ENCODE assay signal across 14 cellular contexts in the genomic region with DNA sequence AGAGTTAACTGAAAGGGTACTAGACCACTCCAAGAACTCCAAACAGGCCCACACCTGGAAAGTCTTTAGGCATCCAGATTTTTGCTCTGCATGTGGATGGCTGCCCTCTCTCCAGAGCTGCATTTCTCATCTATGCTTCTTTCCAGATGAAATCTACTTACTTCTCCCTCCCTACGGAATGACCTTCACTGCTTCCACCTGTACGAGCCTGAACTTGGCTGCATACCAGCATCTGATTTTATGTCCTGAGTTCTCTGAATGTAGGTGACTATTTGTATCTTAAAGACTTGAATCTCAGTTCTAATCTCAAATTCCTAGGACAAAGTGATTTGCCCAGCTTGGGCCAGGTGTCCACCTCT. TPM values are rescaled to one million over a fixed set of nuclear protein-coding genes. Genes with fewer than 3 reads are reported as not detected.
DNase-seq lines count a peak whose midpoint lies in the region; ATAC-seq, FAIRE-seq and TF ChIP-seq lines count a peak whose summit lies in the region.
"Had no signal": no experiment of that assay in that cellular context is flagged by ENCODE, and none has a peak within 500 bp of the region (broad histone marks: within the 10 kb centered on the region; RNA-seq: fewer than 3 reads in every experiment).

No MANE protein-coding gene starts in this region.

- no peaks in the 10 kb centered on the region for H3K27me3 Mint-ChIP-seq in naive thymus-derived CD8-positive, alpha-beta T cell

- H3K4me2 ChIP-seq in GM23248 (ENCODE audit: unreplicated experiment) = peak overlapping the region; percentile 78

- H3K4me1 Mint-ChIP-seq in naive thymus-derived CD8-positive, alpha-beta T cell = peaks cover 32 to 87% (median 69%) of the 10 kb centered on the region in 4 donors

- H3F3A ChIP-seq in GM23248 (ENCODE audit: insufficient read depth) = peaks cover 38% of the 10 kb centered on the region

- H3K27ac Mint-ChIP-seq in naive thymus-derived CD8-positive, alpha-beta T cell = peak overlapping the region in 9 of 10 donors; percentile 3 to 82 (median 51)

- H3K4me1 ChIP-seq in ACC112 (ENCODE audit: control insufficient read depth, insufficient read depth, low read length, unreplicated experiment) (peaks cover 36% of the 10 kb centered on the region), GM23248 (ENCODE audit: insufficient read depth) (peaks cover 25% of the 10 kb centered on the region)

- WGBS in GM23248 (ENCODE audit: low coverage in 1 of 2, low lambda C conversion rate in 2 of 2, missing lambda C conversion rate in 2 of 2), 2 experiments = 90 to 94% methylated on average over 2 of the region's 2 CpGs
- WGBS in lower leg skin, 2 donors = 41 to 43% methylated on average over 2 of the region's 2 CpGs

- no peak for ATAC-seq in naive thymus-derived CD8-positive, alpha-beta T cell
- no peak for ATAC-seq in HG03571 (IDR thresholded peaks at IDR 0.05; ENCODE audit: unreplicated experiment)

- no peaks in the 10 kb centered on the region for H3K9me2 ChIP-seq in GM23248 (ENCODE audit: insufficient read depth)

- no peak for DNase-seq in GM23248
- no peak for DNase-seq in brain microvascular endothelial cell
- DNase-seq in naive thymus-derived CD8-positive, alpha-beta T cell = no peak
- DNase-seq in SHP77 (lab: John Stamatoyannopoulos, UW) = no peak
- no peak for DNase-seq in lower leg skin (ENCODE audit: low spot score in 2 of 2)
- DNase-seq in RCC 7860 (ENCODE audit: low spot score) = no peak
- DNase-seq: NCI-H187 treated with DMSO at 0.1 percent for 48 hours had no signal

- peaks cover 0 to 26% (median 3%) of the 10 kb centered on the region in 3 donors for H3K36me3 Mint-ChIP-seq in naive thymus-derived CD8-positive, alpha-beta T cell

- H3K79me2 ChIP-seq in ACC112 (ENCODE audit: control insufficient read depth, insufficient read depth, low read length, unreplicated experiment) (peaks cover 88% of the 10 kb centered on the region), GM23248 (ENCODE audit: insufficient read depth) (peaks cover 95% of the 10 kb centered on the region)

- H3K27ac ChIP-seq in ACC112 (ENCODE audit: low read depth, low read length) = peak overlapping the region; percentile 52
- H3K27ac ChIP-seq in GM23248 = peak overlapping the region; percentile 57
- H3K27ac ChIP-seq in brain microvascular endothelial cell = peak overlapping the region; percentile 68

- no peak overlapping the region for H3K9ac ChIP-seq in GM23248

- peak overlapping the region in 8 of 10 donors; percentile 25 to 63 (median 36) for H3K4me3 Mint-ChIP-seq in naive thymus-derived CD8-positive, alpha-beta T cell

- in situ Hi-C loops in GM23248 (cut with MboI) = no loop called here
- in situ Hi-C loops in brain microvascular endothelial cell (cut with HindIII; ENCODE audit: low pct_ligation_motif_present, low sequenced_read_pairs) = no loop called here

- H3K9me3 Mint-ChIP-seq in naive thymus-derived CD8-positive, alpha-beta T cell = no peaks in the 10 kb centered on the region

- no peaks in the 10 kb centered on the region for H3K9me3 ChIP-seq in GM23248 (ENCODE audit: low read depth)

- no peak for TF ChIP-seq POLR2A in lower leg skin (IDR thresholded peaks at IDR 0.05)

- H3K27me3 ChIP-seq in ACC112 (ENCODE audit: insufficient read depth, low read length) = no peaks in the 10 kb centered on the region
- H3K27me3 ChIP-seq in GM23248 (replicated peaks; ENCODE audit: insufficient read depth) = no peaks in the 10 kb centered on the region
- H3K27me3 ChIP-seq in brain microvascular endothelial cell (replicated peaks) = no peaks in the 10 kb centered on the region

- TF ChIP-seq CTCF in brain microvascular endothelial cell (IDR thresholded peaks at IDR 0.05; ENCODE audit: low read depth, low read length, missing control alignments) (no peak), lower leg skin (IDR thresholded peaks at IDR 0.05) (no peak)

- FAIRE-seq in RCC 7860 (lab: Jason Lieb, UNC) = no peak
- FAIRE-seq: D721Med, GM12878, islet of Langerhans had no signal

- POLR2A ChIA-PET in naive thymus-derived CD8-positive, alpha-beta T cell (lab: Charles Lee) = interaction anchor here (0.7 kb wide), 1 partner anchor 12 kb away, joined by 5 read pairs; no protein-coding TSS in a partner anchor

- peak overlapping the region; percentile 51 for H3K4me3 ChIP-seq in ACC112 (ENCODE audit: low read depth, low read length)
- H3K4me3 ChIP-seq in GM23248 = 0 out of 2 replicates have a peak overlapping the region, but pooled peaks have one; percentile 26
- H3K4me3 ChIP-seq in brain microvascular endothelial cell (ENCODE audit: low read depth, low read length) = no peak overlapping the region
- no peak overlapping the region for H3K4me3 ChIP-seq in lower leg skin (ENCODE audit: low read depth, poor library complexity, severe bottlenecking)
- H3K4me3 ChIP-seq: GM12878 had no signal

- H2AFZ ChIP-seq in ACC112 (ENCODE audit: low read length, unreplicated experiment) (no peak overlapping the region), GM23248 (no peak overlapping the region)

- no peaks in the 10 kb centered on the region for H3K36me3 ChIP-seq in ACC112 (ENCODE audit: insufficient read depth, low read length)
- H3K36me3 ChIP-seq in GM23248 (ENCODE audit: low read depth) = peaks cover 6% of the 10 kb centered on the region; the same call in 1 of the 2 replicates
- H3K36me3 ChIP-seq in brain microvascular endothelial cell (replicated peaks) = no peaks in the 10 kb centered on the region

- peaks cover 53% of the 10 kb centered on the region for H4K20me1 ChIP-seq in GM23248 (ENCODE audit: insufficient read depth)

- intact Hi-C loops in lower leg skin (cut with DNase I; ENCODE audit: low total_unique reads) = no loop called here

RNA-seq across cellular contexts. Expression of gene CELF1, which starts 13.3 kb away (rescaled TPM):
- 70.9 and 71.6 TPM in 2 replicates for total RNA-seq in GM23248 (2014; rRNA removed; shearing (Covaris generic))
- polyA plus RNA-seq in GM23248 (2016; fragmentation: Nextera tagmentation; extraction: Ambion mirVana) = 51.7 and 52.0 TPM in 2 replicates
- total RNA-seq in naive thymus-derived CD8-positive, alpha-beta T cell = 100 to 1,000 TPM; 133 to 138 TPM
- polyA plus RNA-seq in naive thymus-derived CD8-positive, alpha-beta T cell = 10 to 100 TPM; 45.3 to 79.3 (median 55.3) TPM
- total RNA-seq in lower leg skin = 10 to 100 TPM; 58.1 to 87.1 (median 78.5) TPM

RNA-seq across cellular contexts. Expression of gene PTPMT1, which starts 25.7 kb away (rescaled TPM):
- 68.7 and 90.2 TPM in 2 replicates for total RNA-seq in GM23248 (2014; rRNA removed; shearing (Covaris generic))
- 78.4 and 82.2 TPM in 2 replicates for polyA plus RNA-seq in GM23248 (2016; fragmentation: Nextera tagmentation; extraction: Ambion mirVana)
- total RNA-seq in naive thymus-derived CD8-positive, alpha-beta T cell = 10 to 100 TPM; 19.1 to 22.2 TPM
- polyA plus RNA-seq in naive thymus-derived CD8-positive, alpha-beta T cell = 10 to 100 TPM; 58.7 to 73.3 (median 71.0) TPM
- 100 to 1,000 TPM in 1 of 4 donors, 10 to 100 TPM in 3; 84.1 to 111 (median 90.1) TPM for total RNA-seq in lower leg skin

RNA-seq across cellular contexts. Expression of gene KBTBD4, which starts 39.1 kb away (rescaled TPM):
- 26.6 and 35.5 TPM in 2 replicates for total RNA-seq in GM23248 (2014; rRNA removed; shearing (Covaris generic))
- 16.8 and 18.4 TPM in 2 replicates for polyA plus RNA-seq in GM23248 (2016; fragmentation: Nextera tagmentation; extraction: Ambion mirVana)
- 10 to 100 TPM; 26.1 to 29.1 TPM for total RNA-seq in naive thymus-derived CD8-positive, alpha-beta T cell
- polyA plus RNA-seq in naive thymus-derived CD8-positive, alpha-beta T cell = 10 to 100 TPM; 44.3 to 45.1 (median 44.3) TPM
- 10 to 100 TPM; 19.4 to 28.6 (median 24.9) TPM for total RNA-seq in lower leg skin

RNA-seq across cellular contexts. Expression of gene NDUFS3, which starts 39.2 kb away (rescaled TPM):
- total RNA-seq in GM23248 (2014; rRNA removed; shearing (Covaris generic)) = 52.5 and 80.8 TPM in 2 replicates
- polyA plus RNA-seq in GM23248 (2016; fragmentation: Nextera tagmentation; extraction: Ambion mirVana) = 74.4 and 84.6 TPM in 2 replicates
- 100 to 1,000 TPM; 100 to 106 TPM for total RNA-seq in naive thymus-derived CD8-positive, alpha-beta T cell
- 100 to 1,000 TPM in 2 of 3 donors, 10 to 100 TPM in 1; 92.0 to 109 (median 101) TPM for polyA plus RNA-seq in naive thymus-derived CD8-positive, alpha-beta T cell
- total RNA-seq in lower leg skin = 100 to 1,000 TPM in 1 of 4 donors, 10 to 100 TPM in 3; 46.9 to 104 (median 67.7) TPM

RNA-seq across cellular contexts. Expression of gene FAM180B, which starts 46.8 kb away (rescaled TPM):
- total RNA-seq in GM23248 (2014; rRNA removed; shearing (Covaris generic)) = not detected in 2 replicates
- polyA plus RNA-seq in GM23248 (2016; fragmentation: Nextera tagmentation; extraction: Ambion mirVana) = not detected in 2 replicates
- total RNA-seq in naive thymus-derived CD8-positive, alpha-beta T cell = under 1 TPM in 1 of 2 experiments, not detected in 1; 0.26 TPM
- polyA plus RNA-seq in naive thymus-derived CD8-positive, alpha-beta T cell = not detected
- total RNA-seq in lower leg skin = 1 to 10 TPM in 2 of 4 donors, under 1 TPM in 1, not detected in 1; 0.46 to 6.3 (median 1.4) TPM
- total RNA-seq: epithelial cell of proximal tubule, HT1080 had no signal

Comparison
In these comparisons a context has a peak if more than half of its experiments do, and no peak if none do; other contexts are left out.
1. H3K4me3 ChIP-seq: peak in ACC112 (single experiment) and GM23248 (single experiment); none in brain microvascular endothelial cell (single experiment) and lower leg skin (single experiment).
2. Peak in every context shown above with its lines, with median percentiles within 50 percentile points of each other: H3K27ac ChIP-seq.